30 cellular contexts compared by ENCODE assay signal in the genomic region with DNA sequence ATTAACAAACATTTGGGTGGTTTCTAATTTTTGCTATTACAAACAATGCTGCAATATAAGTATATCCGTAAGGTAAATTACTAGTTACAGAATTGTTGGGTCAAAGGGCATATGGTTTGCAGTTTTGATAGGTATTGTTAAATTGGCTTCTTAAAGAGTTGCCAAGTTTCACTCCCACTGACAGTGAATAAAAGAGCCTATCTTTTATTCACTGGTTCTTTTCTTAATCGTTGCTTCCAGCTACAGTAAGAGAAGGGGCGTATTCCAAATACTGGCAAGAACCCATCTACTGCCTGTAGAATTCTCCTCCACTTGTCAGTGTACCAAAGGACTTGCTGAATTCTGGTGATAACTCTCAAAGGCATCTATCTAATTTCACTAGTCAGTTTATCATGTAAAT.
DNase-seq lines count a peak whose midpoint lies in the region; ATAC-seq and TF ChIP-seq lines count a peak whose summit lies in the region.
"Had no signal": no experiment of that assay in that cellular context is flagged by ENCODE, and none has a peak within 500 bp of the region (broad histone marks: within the 10 kb centered on the region; RNA-seq: fewer than 3 reads in every experiment).

No MANE protein-coding gene starts in this region.

- peak overlapping the region; percentile 98 for H3K27ac Mint-ChIP-seq in activated T-cell treated with anti-CD3 and anti-CD28 coated beads, Interleukin-2, amount 50 U/mL, for 72 hours
- H3K27ac Mint-ChIP-seq in activated T-helper 17 cell treated with anti-CD3 and anti-CD28 coated beads, Interleukin-2, amount 50 U/mL, for 72 hours = peak overlapping the region; percentile 67

- no peak overlapping the region for H4K5ac ChIP-seq in mesendoderm (ENCODE audit: low read length)

- peaks cover 63% of the 10 kb centered on the region for H3K4me1 Mint-ChIP-seq in activated T-cell treated with anti-CD3 and anti-CD28 coated beads, Interleukin-2, amount 50 U/mL, for 72 hours (ENCODE audit: low read depth)
- peaks cover 53% of the 10 kb centered on the region for H3K4me1 Mint-ChIP-seq in activated T-cell treated with anti-CD3 and anti-CD28 coated beads, Interleukin-2, amount 50 U/mL, for 4 hours (ENCODE audit: low read depth)
- H3K4me1 Mint-ChIP-seq in activated T-helper 17 cell treated with anti-CD3 and anti-CD28 coated beads, Interleukin-2, amount 50 U/mL, for 72 hours = peaks cover 16% of the 10 kb centered on the region
- H3K4me1 Mint-ChIP-seq: neural crest cell had no signal

- no peak overlapping the region for H2BK15ac ChIP-seq in mesendoderm (replicated peaks; ENCODE audit: low read depth)

- H3K23ac ChIP-seq in mesendoderm (ENCODE audit: low read length) = no peak overlapping the region

- no peak overlapping the region for H3K56ac ChIP-seq in mesendoderm (ENCODE audit: low read length)

- H3K27me3 ChIP-seq in effector memory CD4-positive, alpha-beta T cell (replicated peaks; ENCODE audit: control insufficient read depth, insufficient read depth, low read length, poor library complexity, severe bottlenecking) = no peaks in the 10 kb centered on the region
- H3K27me3 ChIP-seq in mesendoderm (ENCODE audit: insufficient read depth, low read length, poor library complexity) = no peaks in the 10 kb centered on the region
- H3K27me3 ChIP-seq: body of pancreas, dorsolateral prefrontal cortex, MG63, testis had no signal

- H3K27me3 Mint-ChIP-seq in activated T-cell treated with anti-CD3 and anti-CD28 coated beads, Interleukin-2, amount 50 U/mL, for 72 hours (ENCODE audit: low read depth) = no peaks in the 10 kb centered on the region
- no peaks in the 10 kb centered on the region for H3K27me3 Mint-ChIP-seq in activated T-cell treated with anti-CD3 and anti-CD28 coated beads, Interleukin-2, amount 50 U/mL, for 4 hours (ENCODE audit: low read depth)
- H3K27me3 Mint-ChIP-seq in activated T-helper 17 cell treated with anti-CD3 and anti-CD28 coated beads, Interleukin-2, amount 50 U/mL, for 72 hours = no peaks in the 10 kb centered on the region

- no peak overlapping the region for H3K4ac ChIP-seq in mesendoderm (ENCODE audit: low read depth, low read length)

- H3K36me3 Mint-ChIP-seq in activated T-cell treated with anti-CD3 and anti-CD28 coated beads, Interleukin-2, amount 50 U/mL, for 72 hours (ENCODE audit: insufficient read depth in 2 of 2) = peaks cover 2 to 4% of the 10 kb centered on the region in 2 donors
- H3K36me3 Mint-ChIP-seq in activated T-cell treated with anti-CD3 and anti-CD28 coated beads, Interleukin-2, amount 50 U/mL, for 4 hours (ENCODE audit: insufficient read depth) = no peaks in the 10 kb centered on the region
- H3K36me3 Mint-ChIP-seq in activated T-helper 17 cell treated with anti-CD3 and anti-CD28 coated beads, Interleukin-2, amount 50 U/mL, for 72 hours (ENCODE audit: low read depth) = peaks cover 18% of the 10 kb centered on the region
- H3K36me3 Mint-ChIP-seq: CD8-positive, alpha-beta T cell had no signal

- H3K36me3 ChIP-seq in effector memory CD4-positive, alpha-beta T cell (ENCODE audit: control insufficient read depth, insufficient read depth, low read length) = no peaks in the 10 kb centered on the region
- H3K36me3 ChIP-seq in mesendoderm (ENCODE audit: control insufficient read depth, insufficient read depth, low read length) = no peaks in the 10 kb centered on the region
- H3K36me3 ChIP-seq: MG63 had no signal

- TF ChIP-seq CTCF in omental fat pad (IDR thresholded peaks at IDR 0.05) = no peak

- ATAC-seq in activated T-cell treated with anti-CD3 and anti-CD28 coated beads, Interleukin-2, amount 50 U/mL, for 72 hours (replicated peaks in 1 of 2) = no peak
- no peak for ATAC-seq in activated T-cell treated with anti-CD3 and anti-CD28 coated beads, Interleukin-2, amount 50 U/mL, for 4 hours
- no peak for ATAC-seq in activated T-helper 17 cell treated with anti-CD3 and anti-CD28 coated beads, Interleukin-2, amount 50 U/mL, for 72 hours (replicated peaks)
- ATAC-seq in omental fat pad (ENCODE audit: low FRiP score) = peak; percentile 49
- no peak for ATAC-seq in GM19452 (IDR thresholded peaks at IDR 0.05; ENCODE audit: unreplicated experiment)
- ATAC-seq: body of pancreas; CD8-positive, alpha-beta T cell had no signal

- H3K18ac ChIP-seq in mesendoderm (ENCODE audit: low read length) = no peak overlapping the region

- no peak overlapping the region for H3K9ac ChIP-seq in mesendoderm (ENCODE audit: low read length)
- H3K9ac ChIP-seq: parathyroid adenoma, SK-N-SH had no signal

- no peak overlapping the region for H3K27ac ChIP-seq in effector memory CD4-positive, alpha-beta T cell (ENCODE audit: insufficient read depth, low read length, poor library complexity, severe bottlenecking)
- H3K27ac ChIP-seq in mesendoderm (ENCODE audit: low read depth, low read length) = no peak overlapping the region
- H3K27ac ChIP-seq: body of pancreas, parathyroid adenoma, testis, VCaP had no signal

- no peak overlapping the region for H2AK5ac ChIP-seq in mesendoderm (ENCODE audit: low read length)

- H2BK120ac ChIP-seq in mesendoderm (ENCODE audit: low read depth, low read length) = no peak overlapping the region

- H3K4me3 ChIP-seq in effector memory CD4-positive, alpha-beta T cell (ENCODE audit: insufficient read depth, low read depth, low read length, poor library complexity, severe bottlenecking) = no peak overlapping the region
- H3K4me3 ChIP-seq in mesendoderm (ENCODE audit: low read length) = no peak overlapping the region
- H3K4me3 ChIP-seq: body of pancreas, dorsolateral prefrontal cortex, MG63, testis had no signal

- no peak overlapping the region for H4K8ac ChIP-seq in mesendoderm (ENCODE audit: low read depth, low read length)

- no peaks in the 10 kb centered on the region for H3K9me3 ChIP-seq in effector memory CD4-positive, alpha-beta T cell (ENCODE audit: control insufficient read depth, low read length)
- H3K9me3 ChIP-seq: body of pancreas, SK-N-SH, testis had no signal

- H3K79me1 ChIP-seq in mesendoderm (ENCODE audit: low read length) = no peaks in the 10 kb centered on the region

- DNase-seq in activated T-cell treated with anti-CD3 and anti-CD28 coated beads, Interleukin-2, amount 50 U/mL, for 72 hours = no peak
- DNase-seq in activated T-cell treated with anti-CD3 and anti-CD28 coated beads, Interleukin-2, amount 50 U/mL, for 4 hours = no peak
- peak in 60 of 76 experiments; percentile 2 to 97 (median 68) for DNase-seq in HUDEP-2 (lab: John Stamatoyannopoulos, UW; ENCODE audit: unreplicated experiment in 76 of 76)
- no peak for DNase-seq in omental fat pad (ENCODE audit: low spot score)
- no peak for DNase-seq in effector memory CD4-positive, alpha-beta T cell
- DNase-seq in mesendoderm = no peak
- DNase-seq: activated CD4-positive, alpha-beta T cell treated with anti-CD3 and anti-CD28 coated beads for 48 hours; activated gamma-delta T cell; AML-193; body of pancreas; CD8-positive, alpha-beta T cell; dorsolateral prefrontal cortex; EL; KG1; mammary epithelial cell; MG63; NCI-H1105 treated with DMSO at 0.1 percent for 48 hours; NCI-H187 treated with DMSO at 0.1 percent for 48 hours; NCI-H2171 treated with DMSO at 0.1 percent for 48 hours; NCI-H524 treated with DMSO at 0.1 percent for 48 hours; retina; SK-N-SH; small intestine; stimulated activated naive CD4-positive, alpha-beta T cell; testis had no signal

- H3K79me2 ChIP-seq in mesendoderm (ENCODE audit: control insufficient read depth, insufficient read depth, low read length) = no peaks in the 10 kb centered on the region
- H3K79me2 ChIP-seq: parathyroid adenoma had no signal

- peaks cover 26% of the 10 kb centered on the region for H3K4me1 ChIP-seq in effector memory CD4-positive, alpha-beta T cell (ENCODE audit: control insufficient read depth, insufficient read depth, low read length, poor library complexity, severe bottlenecking)
- no peaks in the 10 kb centered on the region for H3K4me1 ChIP-seq in mesendoderm (ENCODE audit: control insufficient read depth, low read depth, low read length)
- H3K4me1 ChIP-seq: parathyroid adenoma, testis had no signal

- no peak overlapping the region for H2BK5ac ChIP-seq in mesendoderm (ENCODE audit: low read length)

- H3K4me2 ChIP-seq in mesendoderm (ENCODE audit: low read length) = no peak overlapping the region
- H3K4me2 ChIP-seq: SK-N-SH had no signal

- no peaks in the 10 kb centered on the region for H3K9me3 Mint-ChIP-seq in activated T-cell treated with anti-CD3 and anti-CD28 coated beads, Interleukin-2, amount 50 U/mL, for 72 hours
- H3K9me3 Mint-ChIP-seq in activated T-cell treated with anti-CD3 and anti-CD28 coated beads, Interleukin-2, amount 50 U/mL, for 4 hours = peaks cover 4% of the 10 kb centered on the region
- no peaks in the 10 kb centered on the region for H3K9me3 Mint-ChIP-seq in activated T-helper 17 cell treated with anti-CD3 and anti-CD28 coated beads, Interleukin-2, amount 50 U/mL, for 72 hours
- H3K9me3 Mint-ChIP-seq: CD8-positive, alpha-beta T cell had no signal

- H3K4me3 Mint-ChIP-seq in activated T-cell treated with anti-CD3 and anti-CD28 coated beads, Interleukin-2, amount 50 U/mL, for 72 hours = no peak overlapping the region
- H3K4me3 Mint-ChIP-seq in activated T-cell treated with anti-CD3 and anti-CD28 coated beads, Interleukin-2, amount 50 U/mL, for 4 hours = no peak overlapping the region
- H3K4me3 Mint-ChIP-seq in activated T-helper 17 cell treated with anti-CD3 and anti-CD28 coated beads, Interleukin-2, amount 50 U/mL, for 72 hours = no peak overlapping the region
- H3K4me3 Mint-ChIP-seq: CD8-positive, alpha-beta T cell; neural crest cell had no signal

- WGBS in mesendoderm (ENCODE audit: extremely low coverage, insufficient coverage, low lambda C conversion rate) = no CpG with 5 or more reads among the region's 3 CpGs

Comparison
In these comparisons a context has a peak if more than half of its experiments do, and no peak if none do; other contexts are left out.
1. DNase-seq: peak in HUDEP-2 (60 of 76); none in activated T-cell treated with anti-CD3 and anti-CD28 coated beads, Interleukin-2, amount 50 U/mL, for 72 hours (0 of 2), activated T-cell treated with anti-CD3 and anti-CD28 coated beads, Interleukin-2, amount 50 U/mL, for 4 hours (single experiment), omental fat pad (single experiment), effector memory CD4-positive, alpha-beta T cell (0 of 3) and mesendoderm (single experiment).